In the genomic region with DNA sequence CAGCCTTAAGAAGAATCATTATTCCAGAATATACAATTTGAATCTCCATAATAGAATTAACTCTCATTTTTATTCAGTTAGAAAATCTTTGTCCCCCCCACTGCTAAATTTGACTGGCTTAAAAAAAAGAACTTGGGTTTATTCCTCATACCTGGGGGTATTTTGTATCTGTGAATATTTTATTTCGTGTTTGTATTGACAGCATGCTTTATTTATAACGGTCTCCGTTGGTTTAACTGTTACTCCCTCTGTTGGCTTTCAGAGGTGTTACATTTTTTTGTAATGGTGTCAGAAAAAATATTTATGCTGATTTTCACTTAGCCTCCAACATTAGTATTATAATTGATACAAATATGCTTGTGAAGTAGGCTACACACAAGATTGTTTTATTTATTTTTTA, we compare ENCODE assay signal across 9 cellular contexts.
A peak's percentile ranks its signal among the peaks of the same experiment; 100 is the strongest.
DNase-seq lines count a peak whose midpoint lies in the region; ATAC-seq and TF ChIP-seq lines count a peak whose summit lies in the region.
"Had no signal": no experiment of that assay in that cellular context is flagged by ENCODE, and none has a peak within 500 bp of the region (broad histone marks: within the 10 kb centered on the region; RNA-seq: fewer than 3 reads in every experiment).

No MANE protein-coding gene starts in this region.

- intact Hi-C loops in A673 (cut with micrococcal nuclease; ENCODE audit: unreplicated experiment) (loop anchor here (2.0 to 5.0 kb wide), 2 partner anchors 41 to 60 kb away; a partner anchor contains a TSS), heart right ventricle (cut with DNase I) (loop anchor here in 4 of 10 donors (1.0 to 10.0 kb wide), 3 partner anchors 40 to 52 kb away; a partner anchor contains a TSS)

- no peak overlapping the region for H3K27ac ChIP-seq in A673 (ENCODE audit: low read depth, low read length, poor library complexity, severe bottlenecking)
- no peak overlapping the region for H3K27ac ChIP-seq in heart right ventricle
- H3K27ac ChIP-seq: SJSA1 had no signal

- in situ Hi-C loops in SK-MEL-5 (cut with HindIII; ENCODE audit: low pct_unique_long_range_greater_than_20kb, low sequenced_read_pairs) = no loop called here

- no TSS peak for BruUV-seq in A673 (replicated peaks; lab: Mats Ljungman, UMichigan)

- H3K4me3 ChIP-seq in A673 (ENCODE audit: low read depth, low read length, poor library complexity, severe bottlenecking) (no peak overlapping the region), heart right ventricle (no peak overlapping the region)
- H3K4me3 ChIP-seq: SJSA1 had no signal

- H3K9me3 ChIP-seq in A673 (ENCODE audit: low read depth, low read length, poor library complexity, severe bottlenecking) = no peaks in the 10 kb centered on the region
- no peaks in the 10 kb centered on the region for H3K9me3 ChIP-seq in heart right ventricle
- H3K9me3 ChIP-seq: SJSA1 had no signal

- 13 to 14% methylated on average over 3 of the region's 3 CpGs for WGBS in heart right ventricle, 2 donors

- POLR2A ChIA-PET in A673 (lab: Charles Lee; ENCODE audit: low non-redundant PET) = no interaction called here

- ATAC-seq in heart right ventricle = peak in 1 of 8 donors; percentile 51
- no peak for ATAC-seq in HG02588 (IDR thresholded peaks at IDR 0.05; ENCODE audit: unreplicated experiment)
- no peak for ATAC-seq in GM18511 (IDR thresholded peaks at IDR 0.05; ENCODE audit: unreplicated experiment)

- H3K36me3 ChIP-seq in A673 (ENCODE audit: insufficient read depth, low read length, poor library complexity, severe bottlenecking) = no peaks in the 10 kb centered on the region
- H3K36me3 ChIP-seq in heart right ventricle = peaks cover 0 to 28% (median 0%) of the 10 kb centered on the region in 9 donors

- peak; percentile 68 for TF ChIP-seq CTCF in A673 (conservative IDR thresholded peaks at IDR 0.05; ENCODE audit: low read depth, low read length)
- TF ChIP-seq CTCF in GM12872 (IDR thresholded peaks at IDR 0.05; ENCODE audit: insufficient read depth, low read depth, low read length) = peak; percentile 43; the same call in 2 of the 3 replicates
- peak; percentile 28 to 67 (median 60) for TF ChIP-seq CTCF in heart right ventricle (IDR thresholded peaks at IDR 0.05)

- DNase-seq in A673 (ENCODE audit: low spot score) (peak; percentile 43), SK-MEL-5 (ENCODE audit: low read depth, low spot score) (peak; percentile 44), heart right ventricle (no peak), NCI-H446 treated with DMSO at 0.1 percent for 48 hours (lab: John Stamatoyannopoulos, UW) (no peak), DMS153 (lab: John Stamatoyannopoulos, UW) (no peak)

- H3K4me1 ChIP-seq in A673 (ENCODE audit: insufficient read depth, low read length, poor library complexity, severe bottlenecking) (peaks cover 21% of the 10 kb centered on the region), heart right ventricle (peaks cover 0 to 72% (median 29%) of the 10 kb centered on the region in 9 donors)

- CTCF ChIA-PET in A673 (lab: Charles Lee) = interaction anchor here (3.1 kb wide), 1 partner anchor 40 kb away, joined by 13 read pairs; a partner anchor contains a TSS

- H3K27me3 ChIP-seq in A673 (replicated peaks; ENCODE audit: insufficient read depth, low read depth, low read length, poor library complexity) = no peaks in the 10 kb centered on the region
- H3K27me3 ChIP-seq in heart right ventricle = no peaks in the 10 kb centered on the region
- H3K27me3 ChIP-seq: SJSA1 had no signal

Comparison
In these comparisons a context has a peak if more than half of its experiments do, and no peak if none do; other contexts are left out.
1. DNase-seq: peak in A673 (single experiment) and SK-MEL-5 (single experiment); none in heart right ventricle (0 of 2), NCI-H446 treated with DMSO at 0.1 percent for 48 hours (single experiment) and DMS153 (single experiment).
2. Peak in every context shown above with its lines, with median percentiles within 50 percentile points of each other: CTCF ChIP-seq.